Comparison of ENCODE assay signal across 12 cellular contexts in genomic region chr15:70604671-70605070, GRCh38.
DNase-seq lines count a peak whose midpoint lies in the region; ATAC-seq and TF ChIP-seq lines count a peak whose summit lies in the region.
"Had no signal": no experiment of that assay in that cellular context is flagged by ENCODE, and none has a peak within 500 bp of the region (broad histone marks: within the 10 kb centered on the region; RNA-seq: fewer than 3 reads in every experiment).

No MANE protein-coding gene starts in this region.

- H3K36me3 ChIP-seq in RWPE2 (ENCODE audit: low read depth) (no peaks in the 10 kb centered on the region), prostate gland (no peaks in the 10 kb centered on the region), Karpas-422 (ENCODE audit: insufficient read depth, low read length) (no peaks in the 10 kb centered on the region)

- TF ChIP-seq POLR2A in prostate gland (IDR thresholded peaks at IDR 0.05) = no peak

- WGBS in prostate gland = 11% methylated on average over 15 of the region's 15 CpGs

- H2AFZ ChIP-seq in Karpas-422 (ENCODE audit: low read length) = no peak overlapping the region

- H3K27me3 ChIP-seq in RWPE2 (ENCODE audit: insufficient read depth, poor library complexity, severe bottlenecking) = no peaks in the 10 kb centered on the region
- no peaks in the 10 kb centered on the region for H3K27me3 ChIP-seq in prostate gland (replicated peaks; ENCODE audit: insufficient read depth)
- H3K27me3 ChIP-seq in Karpas-422 (ENCODE audit: low read length) = no peaks in the 10 kb centered on the region

- peak; percentile 56 for DNase-seq in EL
- DNase-seq in RWPE2 (ENCODE audit: low spot score) = no peak
- DNase-seq in fibroblast of pulmonary artery (ENCODE audit: low read depth) = peak; percentile 38
- peak; percentile 56 for DNase-seq in prostate gland (ENCODE audit: low spot score)
- DNase-seq in GDM1 (lab: John Stamatoyannopoulos, UW) = no peak
- no peak for DNase-seq in Karpas-422
- DNase-seq: activated gamma-delta T cell; effector CD4-positive, alpha-beta T cell; NCI-H226; SHP77 had no signal

- H3K27ac ChIP-seq in RWPE2 (ENCODE audit: poor library complexity, severe bottlenecking) (no peak overlapping the region), prostate gland (peak overlapping the region; percentile 46 to 64), Karpas-422 (ENCODE audit: low read length) (no peak overlapping the region)

- no peaks in the 10 kb centered on the region for H3K9me3 ChIP-seq in RWPE2 (ENCODE audit: severe bottlenecking)
- H3K9me3 ChIP-seq in prostate gland = no peaks in the 10 kb centered on the region
- no peaks in the 10 kb centered on the region for H3K9me3 ChIP-seq in Karpas-422 (ENCODE audit: low read length)

- ATAC-seq in RWPE2 (ENCODE audit: low read depth) = peak; percentile 62
- no peak for ATAC-seq in HG03378 (IDR thresholded peaks at IDR 0.05; ENCODE audit: unreplicated experiment)
- ATAC-seq in GM18873 (IDR thresholded peaks at IDR 0.05; ENCODE audit: low FRiP score, unreplicated experiment) = no peak

- H3K4me3 ChIP-seq in RWPE2 (ENCODE audit: severe bottlenecking) = no peak overlapping the region
- H3K4me3 ChIP-seq in fibroblast of pulmonary artery (replicated peaks; ENCODE audit: low read depth, low read length) = no peak overlapping the region
- H3K4me3 ChIP-seq in prostate gland = no peak overlapping the region
- no peak overlapping the region for H3K4me3 ChIP-seq in Karpas-422 (ENCODE audit: low read length)

- no peaks in the 10 kb centered on the region for H3K9me2 ChIP-seq in Karpas-422 (replicated peaks; ENCODE audit: insufficient read depth, low read length)

- TF ChIP-seq CTCF in RWPE2 (IDR thresholded peaks at IDR 0.05; ENCODE audit: poor library complexity, severe bottlenecking) (peak; percentile 11), fibroblast of pulmonary artery (IDR thresholded peaks at IDR 0.05; ENCODE audit: low read length, missing control alignments) (peak; percentile 22), prostate gland (IDR thresholded peaks at IDR 0.05) (peak in 3 of 4 experiments; percentile 14 to 41 (median 26))

- H4K20me1 ChIP-seq in Karpas-422 (ENCODE audit: insufficient read depth, low read depth, low read length) = no peaks in the 10 kb centered on the region

- H3K4me1 ChIP-seq in RWPE2 (ENCODE audit: insufficient read depth, poor library complexity, severe bottlenecking) (no peaks in the 10 kb centered on the region), prostate gland (replicated peaks) (peaks cover 17% of the 10 kb centered on the region), Karpas-422 (ENCODE audit: low read length) (no peaks in the 10 kb centered on the region)

- no peak overlapping the region for H3K4me2 ChIP-seq in Karpas-422 (ENCODE audit: low read depth, low read length, poor library complexity, severe bottlenecking)

- H3K79me2 ChIP-seq in Karpas-422 (ENCODE audit: low read length) = no peaks in the 10 kb centered on the region

- H3K9ac ChIP-seq in Karpas-422 (ENCODE audit: low read length) = no peak overlapping the region

- intact Hi-C loops in prostate gland (cut with DNase I) = no loop called here

Comparison
In these comparisons a context has a peak if more than half of its experiments do, and no peak if none do; other contexts are left out.
1. DNase-seq: peak in EL (single experiment), fibroblast of pulmonary artery (single experiment) and prostate gland (single experiment); none in RWPE2 (single experiment), GDM1 (single experiment) and Karpas-422 (single experiment).
2. H3K27ac ChIP-seq: peak in prostate gland (2 of 2); none in RWPE2 (single experiment) and Karpas-422 (single experiment).
3. Peak in every context shown above with its lines, with median percentiles within 50 percentile points of each other: CTCF ChIP-seq.